ENCODE assay signal across 18 cellular contexts in genomic region chr4:38268837-38269236, GRCh38.
"Had no signal": no experiment of that assay in that cellular context is flagged by ENCODE, and none has a peak within 500 bp of the region (broad histone marks: within the 10 kb centered on the region; RNA-seq: fewer than 3 reads in every experiment).

No MANE protein-coding gene starts in this region.

- H3K9me3 ChIP-seq: esophagus muscularis mucosa, gastroesophageal sphincter, pancreas, suprapubic skin, thyroid gland had no signal

- H3K4me2 ChIP-seq: smooth muscle cell had no signal

- H3K27me3 ChIP-seq: esophagus muscularis mucosa, gastroesophageal sphincter, pancreas, suprapubic skin, thyroid gland had no signal

- H3K4me3 ChIP-seq: esophagus muscularis mucosa, gastroesophageal sphincter, pancreas, smooth muscle cell, suprapubic skin, thyroid gland had no signal

- H3K4me1 ChIP-seq: esophagus muscularis mucosa, gastroesophageal sphincter, pancreas, suprapubic skin had no signal

- H3K27ac ChIP-seq: esophagus muscularis mucosa, gastroesophageal sphincter, pancreas, suprapubic skin, thyroid gland had no signal

- ATAC-seq: gastroesophageal sphincter; left lobe of liver; naive thymus-derived CD8-positive, alpha-beta T cell; pancreas; right cardiac atrium; stimulated activated naive CD8-positive, alpha-beta T cell treated with anti-CD3 and anti-CD28 coated beads, Interleukin-15, Interleukin-2, amounts not matched to agents 100 U/mL and 50 U/mL, for 24 hours had no signal

- DNase-seq: effector memory CD4-positive, alpha-beta T cell; glutamatergic neuron; islet precursor cell; mammary epithelial cell; naive thymus-derived CD8-positive, alpha-beta T cell; nucleus accumbens; pancreas; right cardiac atrium; stimulated activated CD4-positive, alpha-beta T cell treated with anti-CD3 and anti-CD28 coated beads, Interleukin-2, amount 100 ng/mL, for 48 hours; stimulated activated naive CD8-positive, alpha-beta T cell treated with anti-CD3 and anti-CD28 coated beads, Interleukin-15, Interleukin-2, amounts not matched to agents 100 U/mL and 50 U/mL, for 24 hours; thyroid gland had no signal

- FAIRE-seq: endometrium, pancreas, urothelium cell line had no signal

- H3K36me3 ChIP-seq: esophagus muscularis mucosa, gastroesophageal sphincter, pancreas, suprapubic skin, thyroid gland had no signal
